In genomic region chrX:48897157-48897620, GRCh38 we compare ENCODE assay signal across 8 cellular contexts. TPM values are rescaled to one million over a fixed set of nuclear protein-coding genes. Genes with fewer than 3 reads are reported as not detected.
A peak's percentile ranks its signal among the peaks of the same experiment; 100 is the strongest.
DNase-seq lines count a peak whose midpoint lies in the region; ATAC-seq and TF ChIP-seq lines count a peak whose summit lies in the region.

No MANE protein-coding gene starts in this region.

- H3K36me3 ChIP-seq in Panc1 (ENCODE audit: control insufficient read depth, insufficient read depth, low read length) = 0 out of 2 replicates have a peak, but pooled peaks cover 2% of the 10 kb centered on the region

- BruUV-seq in Panc1 (replicated peaks; lab: Mats Ljungman, UMichigan) = no TSS peak

- H3K27me3 ChIP-seq in Panc1 (ENCODE audit: control insufficient read depth, insufficient read depth, low read length) = no peaks in the 10 kb centered on the region

- POLR2A ChIA-PET in Panc1 (lab: Charles Lee) = interaction anchor here (0.7 to 1.3 kb wide), 2 partner anchors 13 to 14 kb away, joined by 3 to 6 read pairs; partner anchors contain the start of gene SLC35A2
- POLR2A ChIA-PET in naive thymus-derived CD8-positive, alpha-beta T cell (lab: Charles Lee) = interaction anchor here (0.9 to 2.7 kb wide), 14 partner anchors 10 to 323 kb away, joined by 3 to 26 read pairs (median 6); partner anchors contain the start of genes GRIPAP1, HDAC6, OTUD5 and PCSK1N

- H3K27ac Mint-ChIP-seq in naive thymus-derived CD8-positive, alpha-beta T cell = peak overlapping the region; percentile 92 to 100 (median 96)

- intact Hi-C loops in Panc1 (cut with micrococcal nuclease; ENCODE audit: unreplicated experiment) = no loop called here

- peaks cover 0 to 4% (median 0%) of the 10 kb centered on the region in 9 donors for H3K9me3 Mint-ChIP-seq in naive thymus-derived CD8-positive, alpha-beta T cell

- peak in 12 of 14 donors; percentile 28 to 74 (median 53) for DNase-seq in C1 segment of cervical spinal cord (lab: John Stamatoyannopoulos, UW)
- peak; percentile 2 for DNase-seq in KG1 (lab: John Stamatoyannopoulos, UW)
- DNase-seq in Panc1 (ENCODE audit: low read depth, low spot score) = no peak
- DNase-seq in activated gamma-delta T cell treated with Interleukin-2 at 50 U/mL for 16 hours = peak; percentile 41
- DNase-seq in fibroblast of the aortic adventitia (ENCODE audit: low read depth) = peak; percentile 59
- DNase-seq in naive thymus-derived CD8-positive, alpha-beta T cell = peak in 9 of 10 donors; percentile 30 to 77 (median 53)
- DNase-seq in ureter (ENCODE audit: low spot score) = peak; percentile 82

- in situ Hi-C loops in Panc1 (cut with HindIII; ENCODE audit: low pct_unique_long_range_greater_than_20kb, low sequenced_read_pairs) = no loop called here

- H3K4me3 ChIP-seq in Panc1 (ENCODE audit: low read depth in 2 of 2, low read length in 2 of 2) (peak overlapping the region; percentile 71 to 82), fibroblast of the aortic adventitia (ENCODE audit: low read depth, low read length) (peak overlapping the region; percentile 80)

- H3K9me3 ChIP-seq in Panc1 (ENCODE audit: control insufficient read depth, insufficient read depth, low read depth, low read length) = no peaks in the 10 kb centered on the region

- peak overlapping the region; percentile 94 for H3K27ac ChIP-seq in Panc1 (ENCODE audit: low read length)

- H3K27me3 Mint-ChIP-seq in naive thymus-derived CD8-positive, alpha-beta T cell = no peaks in the 10 kb centered on the region

- ATAC-seq in GM21360 (IDR thresholded peaks at IDR 0.05; ENCODE audit: unreplicated experiment) = peak; percentile 19
- ATAC-seq in Panc1 = peak; percentile 63
- peak; percentile 16 to 23 for ATAC-seq in naive thymus-derived CD8-positive, alpha-beta T cell

- TF ChIP-seq CTCF in Panc1 (IDR thresholded peaks at IDR 0.05) (no peak), fibroblast of the aortic adventitia (IDR thresholded peaks at IDR 0.05; ENCODE audit: insufficient read depth, low read length) (no peak)

- H3K36me3 Mint-ChIP-seq in naive thymus-derived CD8-positive, alpha-beta T cell = peaks cover 0 to 33% (median 0%) of the 10 kb centered on the region in 3 donors

- H3K4me1 Mint-ChIP-seq in naive thymus-derived CD8-positive, alpha-beta T cell = peaks cover 4 to 41% (median 29%) of the 10 kb centered on the region in 4 donors

- peaks cover 6% of the 10 kb centered on the region; the same call in 1 of the 2 replicates for H3K4me1 ChIP-seq in Panc1 (ENCODE audit: control insufficient read depth, insufficient read depth, low read length)

- CTCF ChIA-PET in Panc1 (lab: Charles Lee) = no interaction called here

- H3K4me3 Mint-ChIP-seq in naive thymus-derived CD8-positive, alpha-beta T cell = peak overlapping the region; percentile 88 to 98 (median 92)

RNA-seq across cellular contexts. Expression of gene TIMM17B, which starts 0.4 kb away (rescaled TPM):
- total RNA-seq in Panc1 (2021; ENCODE audit: unreplicated experiment) (92.1 TPM), fibroblast of the aortic adventitia (ENCODE audit: low replicate concordance) (7.0 and 19.4 TPM in 2 replicates), ureter (50.6 TPM)
- polyA plus RNA-seq in Panc1 (2012; ENCODE audit: insufficient read length) = 95.5 TPM
- total RNA-seq in naive thymus-derived CD8-positive, alpha-beta T cell = 10 to 100 TPM; 41.2 to 44.8 TPM
- 10 to 100 TPM; 52.9 to 59.1 (median 55.5) TPM for polyA plus RNA-seq in naive thymus-derived CD8-positive, alpha-beta T cell

RNA-seq across cellular contexts. Expression of gene PQBP1, which starts 0.5 kb away (rescaled TPM):
- 136 TPM for total RNA-seq in Panc1 (2021; ENCODE audit: unreplicated experiment)
- 173 TPM for polyA plus RNA-seq in Panc1 (2012; ENCODE audit: insufficient read length)
- 35.4 and 65.5 TPM in 2 replicates for total RNA-seq in fibroblast of the aortic adventitia (ENCODE audit: low replicate concordance)
- total RNA-seq in naive thymus-derived CD8-positive, alpha-beta T cell = 10 to 100 TPM; 66.4 to 68.8 TPM
- 100 to 1,000 TPM in 1 of 3 donors, 10 to 100 TPM in 2; 92.7 to 114 (median 94.5) TPM for polyA plus RNA-seq in naive thymus-derived CD8-positive, alpha-beta T cell
- total RNA-seq in ureter = 65.1 TPM

RNA-seq across cellular contexts. Expression of gene SLC35A2, which starts 14.3 kb away (rescaled TPM):
- 72.4 TPM for total RNA-seq in Panc1 (2021; ENCODE audit: unreplicated experiment)
- 94.0 TPM for polyA plus RNA-seq in Panc1 (2012; ENCODE audit: insufficient read length)
- 5.6 and 12.2 TPM in 2 replicates for total RNA-seq in fibroblast of the aortic adventitia (ENCODE audit: low replicate concordance)
- total RNA-seq in naive thymus-derived CD8-positive, alpha-beta T cell = 10 to 100 TPM; 11.4 to 12.7 TPM
- polyA plus RNA-seq in naive thymus-derived CD8-positive, alpha-beta T cell = 1 to 10 TPM; 6.8 to 8.1 (median 7.3) TPM
- 38.4 TPM for total RNA-seq in ureter

RNA-seq across cellular contexts. Expression of gene PIM2, which starts 21.6 kb away (rescaled TPM):
- 52.6 TPM for total RNA-seq in Panc1 (2021; ENCODE audit: unreplicated experiment)
- 28.1 TPM for polyA plus RNA-seq in Panc1 (2012; ENCODE audit: insufficient read length)
- total RNA-seq in fibroblast of the aortic adventitia (ENCODE audit: low replicate concordance) = 2.1 and 5.0 TPM in 2 replicates
- total RNA-seq in naive thymus-derived CD8-positive, alpha-beta T cell = 100 to 1,000 TPM; 126 to 132 TPM
- 100 to 1,000 TPM; 170 to 331 (median 313) TPM for polyA plus RNA-seq in naive thymus-derived CD8-positive, alpha-beta T cell
- 13.6 TPM for total RNA-seq in ureter
